ENCODE assay signal across 9 cellular contexts in the genomic region with DNA sequence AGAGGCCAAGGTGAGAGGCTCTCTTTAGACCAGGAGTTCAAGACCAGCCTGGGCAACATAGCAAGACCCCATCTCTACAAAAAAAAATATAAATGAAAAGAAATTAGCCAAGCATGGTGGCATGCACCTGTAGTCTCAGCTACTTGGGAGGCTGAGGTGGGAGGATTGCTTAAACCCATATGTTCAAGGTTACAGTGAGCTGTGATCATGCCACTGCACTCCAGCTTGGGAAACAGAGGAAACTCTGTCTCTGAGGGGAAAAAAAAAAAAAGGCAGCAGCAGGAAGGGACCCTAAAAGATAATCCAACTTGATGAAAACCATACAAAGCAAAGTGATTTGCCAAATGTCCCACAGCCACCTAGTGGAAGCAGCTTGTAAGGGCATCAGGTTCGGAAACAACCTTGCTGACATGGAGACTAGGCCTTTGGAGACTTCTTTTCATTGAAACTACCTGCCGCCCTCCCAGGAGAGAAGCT. TPM values are rescaled to one million over a fixed set of nuclear protein-coding genes. Genes with fewer than 3 reads are reported as not detected.
DNase-seq lines count a peak whose midpoint lies in the region; ATAC-seq, FAIRE-seq and TF ChIP-seq lines count a peak whose summit lies in the region.
"Had no signal": no experiment of that assay in that cellular context is flagged by ENCODE, and none has a peak within 500 bp of the region (broad histone marks: within the 10 kb centered on the region; RNA-seq: fewer than 3 reads in every experiment).

No MANE protein-coding gene starts in this region.

- H3K9me3 Mint-ChIP-seq in HFFc6, result no peaks in the 10 kb centered on the region
- no peaks in the 10 kb centered on the region for H3K9me3 Mint-ChIP-seq in activated naive CD4-positive, alpha-beta T cell treated with anti-CD3 and anti-CD28 coated beads for 36 hours

- H3K36me3 Mint-ChIP-seq in HFFc6 (ENCODE audit: low read depth), result peaks cover 34% of the 10 kb centered on the region
- peaks cover 12% of the 10 kb centered on the region for H3K36me3 Mint-ChIP-seq in activated naive CD4-positive, alpha-beta T cell treated with anti-CD3 and anti-CD28 coated beads for 36 hours (ENCODE audit: low read depth)

- H3K4me3 Mint-ChIP-seq in HFFc6, result no peak overlapping the region
- H3K4me3 Mint-ChIP-seq in activated naive CD4-positive, alpha-beta T cell treated with anti-CD3 and anti-CD28 coated beads for 36 hours, result no peak overlapping the region

- H3K4me1 Mint-ChIP-seq in HFFc6 (ENCODE audit: low read depth), result peaks cover 16% of the 10 kb centered on the region
- peaks cover 10% of the 10 kb centered on the region for H3K4me1 Mint-ChIP-seq in activated naive CD4-positive, alpha-beta T cell treated with anti-CD3 and anti-CD28 coated beads for 36 hours (ENCODE audit: low read depth)

- no peak for FAIRE-seq in RCC 7860 (lab: Jason Lieb, UNC)
- FAIRE-seq: colon had no signal

- no peak overlapping the region; the same call in 1 of the 2 replicates for H3K27ac Mint-ChIP-seq in HFFc6
- H3K27ac Mint-ChIP-seq in activated naive CD4-positive, alpha-beta T cell treated with anti-CD3 and anti-CD28 coated beads for 36 hours, result no peak overlapping the region

- intact Hi-C loops in activated naive CD4-positive, alpha-beta T cell treated with anti-CD3 and anti-CD28 coated beads for 36 hours (cut with micrococcal nuclease), result loop anchor here (1.0 to 5.0 kb wide), 2 partner anchors 136 to 491 kb away; no protein-coding TSS in a partner anchor
- intact Hi-C loops in left ventricle myocardium superior (cut with micrococcal nuclease), result no loop called here

- TF ChIP-seq CTCF in HFFc6 (IDR thresholded peaks at IDR 0.05), result peak; percentile 84

- peak; percentile 29 for ATAC-seq in left ventricle myocardium superior
- no peak for ATAC-seq in GM18873 (IDR thresholded peaks at IDR 0.05; ENCODE audit: low FRiP score, unreplicated experiment)

- DNase-seq in NCI-H1105 treated with DMSO at 0.1 percent for 48 hours (lab: John Stamatoyannopoulos, UW) (peak; percentile 9), NCI-H1105 (lab: John Stamatoyannopoulos, UW) (no peak), HFFc6 (peak; percentile 53), RCC 7860 (ENCODE audit: low spot score) (peak; percentile 23), left ventricle myocardium superior (no peak)
- DNase-seq in activated naive CD4-positive, alpha-beta T cell treated with anti-CD3 and anti-CD28 coated beads for 36 hours, result peak; percentile 63
- peak; percentile 57 for DNase-seq in stimulated activated CD4-positive, alpha-beta T cell treated with anti-CD3 and anti-CD28 coated beads, Interleukin-15, amount 100 ng/mL, for 24 hours

- CTCF ChIA-PET in activated naive CD4-positive, alpha-beta T cell treated with anti-CD3 and anti-CD28 coated beads for 36 hours (lab: Charles Lee), result interaction anchor here (0.5 to 2.6 kb wide), 31 partner anchors 9 to 493 kb away, joined by 3 to 20 read pairs (median 4); partner anchors contain the start of genes HNRNPH3 and PBLD

- H3K27me3 Mint-ChIP-seq in HFFc6 (ENCODE audit: insufficient read depth), result no peaks in the 10 kb centered on the region; the same call in none of the 2 replicates
- H3K27me3 Mint-ChIP-seq in activated naive CD4-positive, alpha-beta T cell treated with anti-CD3 and anti-CD28 coated beads for 36 hours (ENCODE audit: low read depth), result no peaks in the 10 kb centered on the region

RNA-seq across cellular contexts. Expression of gene PBLD, which starts 15.6 kb away (rescaled TPM):
- total RNA-seq in HFFc6 (2021; fragmentation: NEBNext Ultra II Directional; extraction: Animal tissue kit (Norgen Biotek cat#: 25700)), result 10 to 100 TPM in 5 of 6 experiments, 1 to 10 TPM in 1; 9.9 to 13.6 (median 11.5) TPM
- total RNA-seq in activated naive CD4-positive, alpha-beta T cell treated with anti-CD3 and anti-CD28 coated beads for 36 hours, result 1 to 10 TPM; 1.3 to 2.2 TPM
- total RNA-seq in left ventricle myocardium superior, result 4.6 TPM

RNA-seq across cellular contexts. Expression of gene HNRNPH3, which starts 16.4 kb away (rescaled TPM):
- 100 to 1,000 TPM; 105 to 170 (median 136) TPM for total RNA-seq in HFFc6 (2021; fragmentation: NEBNext Ultra II Directional; extraction: Animal tissue kit (Norgen Biotek cat#: 25700))
- 100 to 1,000 TPM; 145 to 150 TPM for total RNA-seq in activated naive CD4-positive, alpha-beta T cell treated with anti-CD3 and anti-CD28 coated beads for 36 hours
- total RNA-seq in left ventricle myocardium superior, result 133 TPM

RNA-seq across cellular contexts. Expression of gene RUFY2, which starts 58.8 kb away (rescaled TPM):
- total RNA-seq in HFFc6 (2021; fragmentation: NEBNext Ultra II Directional; extraction: Animal tissue kit (Norgen Biotek cat#: 25700)), result 10 to 100 TPM; 15.1 to 19.7 (median 16.7) TPM
- 1 to 10 TPM; 5.2 to 6.7 TPM for total RNA-seq in activated naive CD4-positive, alpha-beta T cell treated with anti-CD3 and anti-CD28 coated beads for 36 hours
- 8.6 TPM for total RNA-seq in left ventricle myocardium superior

Comparison
In these comparisons a context has a peak if more than half of its experiments do, and no peak if none do; other contexts are left out.
1. DNase-seq: peak in NCI-H1105 treated with DMSO at 0.1 percent for 48 hours (single experiment), HFFc6 (single experiment), RCC 7860 (single experiment), activated naive CD4-positive, alpha-beta T cell treated with anti-CD3 and anti-CD28 coated beads for 36 hours (single experiment) and stimulated activated CD4-positive, alpha-beta T cell treated with anti-CD3 and anti-CD28 coated beads, Interleukin-15, amount 100 ng/mL, for 24 hours (single experiment); none in NCI-H1105 (single experiment) and left ventricle myocardium superior (single experiment).